In the genomic region with DNA sequence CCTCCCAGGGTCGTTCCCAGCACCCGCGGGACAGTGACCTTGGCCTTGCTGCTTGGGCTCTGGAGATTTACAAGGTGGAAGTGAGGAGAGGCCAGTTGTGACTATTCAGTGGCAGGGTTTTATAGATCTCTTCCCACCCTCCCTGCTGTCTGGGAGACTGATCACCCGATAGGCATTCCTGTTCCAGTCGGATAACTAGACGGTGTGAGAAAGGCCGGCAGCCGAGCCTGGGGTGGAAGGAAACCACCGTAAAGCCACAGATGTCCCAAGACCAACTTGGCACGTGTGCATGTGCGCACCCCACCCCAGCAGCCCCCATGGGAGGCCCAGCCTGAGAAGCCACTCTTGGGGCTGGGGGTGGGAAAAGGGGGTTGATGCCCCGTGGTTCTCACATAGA, we compare ENCODE assay signal across 10 cellular contexts.
A peak's percentile ranks its signal among the peaks of the same experiment; 100 is the strongest.
DNase-seq lines count a peak whose midpoint lies in the region; ATAC-seq and TF ChIP-seq lines count a peak whose summit lies in the region.
"Had no signal": no experiment of that assay in that cellular context is flagged by ENCODE, and none has a peak within 500 bp of the region (broad histone marks: within the 10 kb centered on the region; RNA-seq: fewer than 3 reads in every experiment).

No MANE protein-coding gene starts in this region.

- no peak overlapping the region for H3K4me3 Mint-ChIP-seq in GM23338
- H3K4me3 Mint-ChIP-seq in activated T-helper 2 cell treated with anti-CD3 and anti-CD28 coated beads, Interferon-gamma antibody, Interleukin-2, Interleukin-4, amounts not matched to agents 10 μg/mL and 5 μg/mL and 100 μg/mL, durations not matched to agents 14 hours and 24 hours and 36 hours (ENCODE audit: low read depth): no peak overlapping the region

- peaks cover 42% of the 10 kb centered on the region for H3K4me1 Mint-ChIP-seq in GM23338
- peaks cover 7% of the 10 kb centered on the region for H3K4me1 Mint-ChIP-seq in activated T-helper 2 cell treated with anti-CD3 and anti-CD28 coated beads, Interferon-gamma antibody, Interleukin-2, Interleukin-4, amounts not matched to agents 10 μg/mL and 5 μg/mL and 100 μg/mL, durations not matched to agents 14 hours and 24 hours and 36 hours (ENCODE audit: low read depth)

- DNase-seq in GM23338 (ENCODE audit: low spot score): no peak
- peak; percentile 38 for DNase-seq in amniotic stem cell (lab: John Stamatoyannopoulos, UW)
- peak; percentile 93 for DNase-seq in islet precursor cell
- no peak for DNase-seq in effector memory CD4-positive, alpha-beta T cell
- DNase-seq in activated CD4-positive, alpha-beta T cell treated with anti-CD3 and anti-CD28 coated beads, Interleukin-2, amount 50 U/mL, for 4 hours: no peak
- no peak for DNase-seq in activated T-helper 2 cell treated with anti-CD3 and anti-CD28 coated beads, Interferon-gamma antibody, Interleukin-2, Interleukin-4, amounts not matched to agents 10 μg/mL and 5 μg/mL and 100 μg/mL, durations not matched to agents 14 hours and 24 hours and 36 hours (ENCODE audit: low spot score)
- DNase-seq in NCI-H526 (lab: John Stamatoyannopoulos, UW): no peak
- DNase-seq: stimulated activated naive CD8-positive, alpha-beta T cell treated with anti-CD3 and anti-CD28 coated beads, Interleukin-15, Interleukin-2, amounts not matched to agents 100 U/mL and 50 U/mL, for 24 hours had no signal

- H3K27ac Mint-ChIP-seq in GM23338: peak overlapping the region; percentile 56
- no peak overlapping the region for H3K27ac Mint-ChIP-seq in activated T-helper 2 cell treated with anti-CD3 and anti-CD28 coated beads, Interferon-gamma antibody, Interleukin-2, Interleukin-4, amounts not matched to agents 10 μg/mL and 5 μg/mL and 100 μg/mL, durations not matched to agents 14 hours and 24 hours and 36 hours

- H3F3A ChIP-seq in GM23338 (replicated peaks; ENCODE audit: low read depth): no peaks in the 10 kb centered on the region

- H3K9me3 ChIP-seq in skeletal muscle tissue (ENCODE audit: control insufficient read depth in 3 of 3, low read length in 3 of 3): no peaks in the 10 kb centered on the region
- H3K9me3 ChIP-seq in effector memory CD4-positive, alpha-beta T cell (ENCODE audit: control insufficient read depth, low read length): no peaks in the 10 kb centered on the region

- ATAC-seq in GM23338: no peak

- no peaks in the 10 kb centered on the region for H3K9me2 ChIP-seq in GM23338 (ENCODE audit: insufficient read depth)

- H3K9ac ChIP-seq in skeletal muscle tissue (ENCODE audit: low read depth in 1 of 3, low read length in 3 of 3): peak overlapping the region; percentile 32 to 72 (median 51)

- H3K27me3 ChIP-seq in GM23338 (ENCODE audit: insufficient read depth): no peaks in the 10 kb centered on the region
- no peaks in the 10 kb centered on the region for H3K27me3 ChIP-seq in skeletal muscle tissue (ENCODE audit: control insufficient read depth in 3 of 3, insufficient read depth in 3 of 3, low read length in 3 of 3)
- H3K27me3 ChIP-seq in effector memory CD4-positive, alpha-beta T cell (replicated peaks; ENCODE audit: control insufficient read depth, insufficient read depth, low read length, poor library complexity, severe bottlenecking): no peaks in the 10 kb centered on the region

- H3K79me2 ChIP-seq in GM23338 (replicated peaks; ENCODE audit: insufficient read depth): no peaks in the 10 kb centered on the region

- no peak overlapping the region for H3K27ac ChIP-seq in GM23338 (ENCODE audit: low read depth)
- peak overlapping the region; percentile 79 for H3K27ac ChIP-seq in skeletal muscle tissue (ENCODE audit: low read depth, low read length)
- H3K27ac ChIP-seq in effector memory CD4-positive, alpha-beta T cell (ENCODE audit: insufficient read depth, low read length, poor library complexity, severe bottlenecking): no peak overlapping the region

- no peaks in the 10 kb centered on the region for H3K9me3 Mint-ChIP-seq in GM23338
- no peaks in the 10 kb centered on the region for H3K9me3 Mint-ChIP-seq in activated T-helper 2 cell treated with anti-CD3 and anti-CD28 coated beads, Interferon-gamma antibody, Interleukin-2, Interleukin-4, amounts not matched to agents 10 μg/mL and 5 μg/mL and 100 μg/mL, durations not matched to agents 14 hours and 24 hours and 36 hours
- H3K9me3 Mint-ChIP-seq: naive thymus-derived CD8-positive, alpha-beta T cell had no signal

- intact Hi-C loops in activated T-helper 2 cell treated with anti-CD3 and anti-CD28 coated beads, Interferon-gamma antibody, Interleukin-2, Interleukin-4, amounts not matched to agents 10 μg/mL and 5 μg/mL and 100 μg/mL, durations not matched to agents 14 hours and 24 hours and 36 hours (cut with micrococcal nuclease): no loop called here

- TF ChIP-seq CTCF in GM23338 (conservative IDR thresholded peaks at IDR 0.05; ENCODE audit: low read depth in 2 of 2): no peak

- H4K20me1 ChIP-seq in GM23338 (replicated peaks; ENCODE audit: insufficient read depth): no peaks in the 10 kb centered on the region

- peaks cover 2% of the 10 kb centered on the region; the same call in 1 of the 3 replicates for H3K36me3 Mint-ChIP-seq in GM23338 (ENCODE audit: low read depth)
- H3K36me3 Mint-ChIP-seq in activated T-helper 2 cell treated with anti-CD3 and anti-CD28 coated beads, Interferon-gamma antibody, Interleukin-2, Interleukin-4, amounts not matched to agents 10 μg/mL and 5 μg/mL and 100 μg/mL, durations not matched to agents 14 hours and 24 hours and 36 hours (ENCODE audit: low read depth): peaks cover 4% of the 10 kb centered on the region

- no peak overlapping the region for H2AFZ ChIP-seq in GM23338

- H3K4me3 ChIP-seq in GM23338 (no peak overlapping the region), skeletal muscle tissue (ENCODE audit: low read length in 3 of 3) (no peak overlapping the region)
- no peak overlapping the region for H3K4me3 ChIP-seq in effector memory CD4-positive, alpha-beta T cell (ENCODE audit: insufficient read depth, low read depth, low read length, poor library complexity, severe bottlenecking)

- peaks cover 9% of the 10 kb centered on the region for H3K27me3 Mint-ChIP-seq in GM23338 (ENCODE audit: insufficient read depth, low read depth, poor library complexity)
- no peaks in the 10 kb centered on the region for H3K27me3 Mint-ChIP-seq in activated T-helper 2 cell treated with anti-CD3 and anti-CD28 coated beads, Interferon-gamma antibody, Interleukin-2, Interleukin-4, amounts not matched to agents 10 μg/mL and 5 μg/mL and 100 μg/mL, durations not matched to agents 14 hours and 24 hours and 36 hours (ENCODE audit: low read depth)
- H3K27me3 Mint-ChIP-seq: naive thymus-derived CD8-positive, alpha-beta T cell had no signal

- H3K36me3 ChIP-seq in GM23338 (ENCODE audit: insufficient read depth) (no peaks in the 10 kb centered on the region), skeletal muscle tissue (ENCODE audit: control insufficient read depth in 3 of 3, insufficient read depth in 3 of 3, low read length in 3 of 3) (peaks cover 8 to 13% (median 9%) of the 10 kb centered on the region in 3 donors)
- H3K36me3 ChIP-seq in effector memory CD4-positive, alpha-beta T cell (ENCODE audit: control insufficient read depth, insufficient read depth, low read length): no peaks in the 10 kb centered on the region

- no peaks in the 10 kb centered on the region for H3K4me1 ChIP-seq in GM23338 (ENCODE audit: insufficient read depth)
- H3K4me1 ChIP-seq in skeletal muscle tissue (ENCODE audit: control insufficient read depth in 3 of 3, insufficient read depth in 3 of 3, low read length in 3 of 3): peaks cover 79 to 93% (median 90%) of the 10 kb centered on the region in 3 donors
- H3K4me1 ChIP-seq in effector memory CD4-positive, alpha-beta T cell (ENCODE audit: control insufficient read depth, insufficient read depth, low read length, poor library complexity, severe bottlenecking): peaks cover 3% of the 10 kb centered on the region

- no peak overlapping the region for H3K4me2 ChIP-seq in GM23338

TF ChIP-seq in GM23338, 12 proteins besides CTCF, POLR2A, EP300 and RAD21 (continues in another document):
- TF ChIP-seq JUNB (IDR thresholded peaks at IDR 0.05; ENCODE audit: unreplicated experiment): no peak
- TF ChIP-seq POLR2AphosphoS5 (IDR thresholded peaks at IDR 0.05; ENCODE audit: low read depth): no peak
- TF ChIP-seq EZH2 (IDR thresholded peaks at IDR 0.05; ENCODE audit: low read depth, unreplicated experiment): no peak
- TF ChIP-seq, protein P1, sequence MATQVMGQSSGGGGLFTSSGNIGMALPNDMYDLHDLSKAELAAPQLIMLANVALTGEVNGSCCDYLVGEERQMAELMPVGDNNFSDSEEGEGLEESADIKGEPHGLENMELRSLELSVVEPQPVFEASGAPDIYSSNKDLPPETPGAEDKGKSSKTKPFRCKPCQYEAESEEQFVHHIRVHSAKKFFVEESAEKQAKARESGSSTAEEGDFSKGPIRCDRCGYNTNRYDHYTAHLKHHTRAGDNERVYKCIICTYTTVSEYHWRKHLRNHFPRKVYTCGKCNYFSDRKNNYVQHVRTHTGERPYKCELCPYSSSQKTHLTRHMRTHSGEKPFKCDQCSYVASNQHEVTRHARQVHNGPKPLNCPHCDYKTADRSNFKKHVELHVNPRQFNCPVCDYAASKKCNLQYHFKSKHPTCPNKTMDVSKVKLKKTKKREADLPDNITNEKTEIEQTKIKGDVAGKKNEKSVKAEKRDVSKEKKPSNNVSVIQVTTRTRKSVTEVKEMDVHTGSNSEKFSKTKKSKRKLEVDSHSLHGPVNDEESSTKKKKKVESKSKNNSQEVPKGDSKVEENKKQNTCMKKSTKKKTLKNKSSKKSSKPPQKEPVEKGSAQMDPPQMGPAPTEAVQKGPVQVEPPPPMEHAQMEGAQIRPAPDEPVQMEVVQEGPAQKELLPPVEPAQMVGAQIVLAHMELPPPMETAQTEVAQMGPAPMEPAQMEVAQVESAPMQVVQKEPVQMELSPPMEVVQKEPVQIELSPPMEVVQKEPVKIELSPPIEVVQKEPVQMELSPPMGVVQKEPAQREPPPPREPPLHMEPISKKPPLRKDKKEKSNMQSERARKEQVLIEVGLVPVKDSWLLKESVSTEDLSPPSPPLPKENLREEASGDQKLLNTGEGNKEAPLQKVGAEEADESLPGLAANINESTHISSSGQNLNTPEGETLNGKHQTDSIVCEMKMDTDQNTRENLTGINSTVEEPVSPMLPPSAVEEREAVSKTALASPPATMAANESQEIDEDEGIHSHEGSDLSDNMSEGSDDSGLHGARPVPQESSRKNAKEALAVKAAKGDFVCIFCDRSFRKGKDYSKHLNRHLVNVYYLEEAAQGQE (IDR thresholded peaks at IDR 0.05; ENCODE audit: unreplicated experiment): no peak
- no peak for TF ChIP-seq CREB1 (CRISPR knock-in tag; IDR thresholded peaks at IDR 0.05; ENCODE audit: low read depth)
- TF ChIP-seq EZH2phosphoT487 (IDR thresholded peaks at IDR 0.05; ENCODE audit: unreplicated experiment): no peak
- no peak for TF ChIP-seq ZNF331 (CRISPR knock-in tag; IDR thresholded peaks at IDR 0.05; ENCODE audit: low read depth)

Comparison
In these comparisons a context has a peak if more than half of its experiments do, and no peak if none do; other contexts are left out.
1. DNase-seq: peak in amniotic stem cell (single experiment) and islet precursor cell (single experiment); none in GM23338 (single experiment), effector memory CD4-positive, alpha-beta T cell (0 of 3), activated CD4-positive, alpha-beta T cell treated with anti-CD3 and anti-CD28 coated beads, Interleukin-2, amount 50 U/mL, for 4 hours (0 of 2), activated T-helper 2 cell treated with anti-CD3 and anti-CD28 coated beads, Interferon-gamma antibody, Interleukin-2, Interleukin-4, amounts not matched to agents 10 μg/mL and 5 μg/mL and 100 μg/mL, durations not matched to agents 14 hours and 24 hours and 36 hours (single experiment) and NCI-H526 (0 of 2).